ENCODE assay signal across 2 cellular contexts in the genomic region with DNA sequence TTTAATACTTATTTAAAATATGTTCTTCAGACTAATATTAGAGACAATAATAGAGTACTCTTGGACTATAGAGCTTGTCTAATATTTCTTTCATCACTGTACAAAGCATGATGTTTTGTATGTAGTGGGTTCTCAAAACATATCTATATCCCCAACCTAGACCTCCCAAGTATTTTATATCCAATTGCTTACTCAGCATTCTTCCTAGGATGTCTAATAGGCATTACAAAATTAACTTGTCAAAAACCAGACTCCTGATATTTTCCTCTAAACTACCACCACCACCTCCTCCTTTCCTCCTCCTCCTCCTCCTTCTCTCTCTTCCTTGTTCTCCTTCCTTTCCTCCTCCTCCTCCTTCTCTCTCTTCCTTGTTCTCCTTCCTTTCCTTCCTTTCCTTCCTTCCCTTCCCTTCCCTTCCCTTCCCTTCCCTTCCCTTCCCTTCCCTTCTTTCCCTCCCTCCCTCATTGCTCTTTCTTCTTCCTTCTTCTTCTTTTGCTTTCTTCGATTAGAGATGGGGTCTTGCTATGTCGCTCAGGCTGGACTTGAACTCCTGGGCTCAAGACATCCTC.
TF ChIP-seq lines count a peak whose summit lies in the region.

No MANE protein-coding gene starts in this region.

TF ChIP-seq in IMR-90, 13 proteins besides CTCF, POLR2A, EP300 and RAD21:
- TF ChIP-seq MAFK (IDR thresholded peaks at IDR 0.05; ENCODE audit: low read depth, low read length) = peak; percentile 96
- no peak for TF ChIP-seq RFX5 (IDR thresholded peaks at IDR 0.05; ENCODE audit: low read depth, low read length)
TF ChIP-seq in IMR-90: peak in this region for 1.

TF ChIP-seq in K562, 482 proteins besides CTCF, POLR2A, EP300 and RAD21:
- TF ChIP-seq ELF4 (CRISPR knock-in tag; IDR thresholded peaks at IDR 0.05) (0 out of 2 replicates have a peak, but pooled peaks have one; percentile 18), MAFF (IDR thresholded peaks at IDR 0.05; ENCODE audit: low read length) (peak; percentile 86), RUNX1 (IDR thresholded peaks at IDR 0.05; ENCODE audit: low read depth) (no peak), PPARD (CRISPR knock-in tag; IDR thresholded peaks at IDR 0.05) (no peak), FOXJ3 (CRISPR knock-in tag; IDR thresholded peaks at IDR 0.05) (no peak), CHCHD3 (CRISPR knock-in tag; IDR thresholded peaks at IDR 0.05) (no peak), RBM34 (IDR thresholded peaks at IDR 0.05; ENCODE audit: borderline replicate concordance, insufficient read depth, low read length) (no peak), SMARCE1 (IDR thresholded peaks at IDR 0.05) (no peak), ZSCAN29 (IDR thresholded peaks at IDR 0.05) (no peak), NBN (IDR thresholded peaks at IDR 0.05; ENCODE audit: low read depth) (no peak), ZNF316 (IDR thresholded peaks at IDR 0.05) (peak; percentile 96), ZNF146 (CRISPR knock-in tag; IDR thresholded peaks at IDR 0.05; ENCODE audit: unreplicated experiment) (no peak), HMGN3 (IDR thresholded peaks at IDR 0.05; ENCODE audit: borderline replicate concordance, extremely low read depth, insufficient read length, low read depth, low read length) (no peak), MAFK (IDR thresholded peaks at IDR 0.05; ENCODE audit: low read length) (peak; percentile 92), MAFG (tag; conservative IDR thresholded peaks at IDR 0.05) (peak; percentile 92), SMARCA5 (IDR thresholded peaks at IDR 0.05) (no peak), SRF (CRISPR knock-in tag; IDR thresholded peaks at IDR 0.05) (no peak), HDAC1 (IDR thresholded peaks at IDR 0.05) (0 out of 4 replicates have a peak, but pooled peaks of 1 of the 2 experiments have one; percentile 14), C11orf30 (IDR thresholded peaks at IDR 0.05; ENCODE audit: low read depth) (peak; percentile 93), OTX1 (CRISPR knock-in tag; IDR thresholded peaks at IDR 0.05) (0 out of 2 replicates have a peak, but pooled peaks have one; percentile 34), ETS2 (tag; IDR thresholded peaks at IDR 0.05; ENCODE audit: borderline replicate concordance, poor library complexity, severe bottlenecking) (no peak), ARHGAP35 (IDR thresholded peaks at IDR 0.05; ENCODE audit: partially characterized antibody) (peak; percentile 18), HDAC6 (IDR thresholded peaks at IDR 0.05; ENCODE audit: low read depth, low read length) (no peak), RBM17 (IDR thresholded peaks at IDR 0.05; ENCODE audit: borderline replicate concordance, low read depth, low read length) (no peak), DMBX1 (CRISPR knock-in tag; IDR thresholded peaks at IDR 0.05; ENCODE audit: borderline replicate concordance) (no peak), ZNF696 (CRISPR knock-in tag; conservative IDR thresholded peaks at IDR 0.05) (no peak), TCF7 (IDR thresholded peaks at IDR 0.05; ENCODE audit: borderline replicate concordance) (no peak), SMAD1 (IDR thresholded peaks at IDR 0.05; ENCODE audit: low read depth, low read length, partially characterized antibody) (no peak), SAFB2 (IDR thresholded peaks at IDR 0.05; ENCODE audit: borderline replicate concordance, low read depth, low read length, severe bottlenecking) (no peak), ZNF431 (CRISPR knock-in tag; IDR thresholded peaks at IDR 0.05) (no peak), ZNF212 (CRISPR knock-in tag; IDR thresholded peaks at IDR 0.05) (no peak), TFAM (CRISPR knock-in tag; conservative IDR thresholded peaks at IDR 0.05) (no peak), ZNF347 (CRISPR knock-in tag; IDR thresholded peaks at IDR 0.05; ENCODE audit: low read depth) (no peak)
- TF ChIP-seq, protein P1, sequence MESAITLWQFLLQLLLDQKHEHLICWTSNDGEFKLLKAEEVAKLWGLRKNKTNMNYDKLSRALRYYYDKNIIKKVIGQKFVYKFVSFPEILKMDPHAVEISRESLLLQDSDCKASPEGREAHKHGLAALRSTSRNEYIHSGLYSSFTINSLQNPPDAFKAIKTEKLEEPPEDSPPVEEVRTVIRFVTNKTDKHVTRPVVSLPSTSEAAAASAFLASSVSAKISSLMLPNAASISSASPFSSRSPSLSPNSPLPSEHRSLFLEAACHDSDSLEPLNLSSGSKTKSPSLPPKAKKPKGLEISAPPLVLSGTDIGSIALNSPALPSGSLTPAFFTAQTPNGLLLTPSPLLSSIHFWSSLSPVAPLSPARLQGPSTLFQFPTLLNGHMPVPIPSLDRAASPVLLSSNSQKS (CRISPR knock-in tag; IDR thresholded peaks at IDR 0.05) = no peak
- TF ChIP-seq, protein P2, sequence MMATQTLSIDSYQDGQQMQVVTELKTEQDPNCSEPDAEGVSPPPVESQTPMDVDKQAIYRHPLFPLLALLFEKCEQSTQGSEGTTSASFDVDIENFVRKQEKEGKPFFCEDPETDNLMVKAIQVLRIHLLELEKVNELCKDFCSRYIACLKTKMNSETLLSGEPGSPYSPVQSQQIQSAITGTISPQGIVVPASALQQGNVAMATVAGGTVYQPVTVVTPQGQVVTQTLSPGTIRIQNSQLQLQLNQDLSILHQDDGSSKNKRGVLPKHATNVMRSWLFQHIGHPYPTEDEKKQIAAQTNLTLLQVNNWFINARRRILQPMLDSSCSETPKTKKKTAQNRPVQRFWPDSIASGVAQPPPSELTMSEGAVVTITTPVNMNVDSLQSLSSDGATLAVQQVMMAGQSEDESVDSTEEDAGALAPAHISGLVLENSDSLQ (IDR thresholded peaks at IDR 0.05) = no peak
- TF ChIP-seq, protein P3, sequence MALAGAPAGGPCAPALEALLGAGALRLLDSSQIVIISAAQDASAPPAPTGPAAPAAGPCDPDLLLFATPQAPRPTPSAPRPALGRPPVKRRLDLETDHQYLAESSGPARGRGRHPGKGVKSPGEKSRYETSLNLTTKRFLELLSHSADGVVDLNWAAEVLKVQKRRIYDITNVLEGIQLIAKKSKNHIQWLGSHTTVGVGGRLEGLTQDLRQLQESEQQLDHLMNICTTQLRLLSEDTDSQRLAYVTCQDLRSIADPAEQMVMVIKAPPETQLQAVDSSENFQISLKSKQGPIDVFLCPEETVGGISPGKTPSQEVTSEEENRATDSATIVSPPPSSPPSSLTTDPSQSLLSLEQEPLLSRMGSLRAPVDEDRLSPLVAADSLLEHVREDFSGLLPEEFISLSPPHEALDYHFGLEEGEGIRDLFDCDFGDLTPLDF (CRISPR knock-in tag; IDR thresholded peaks at IDR 0.05) = no peak
- TF ChIP-seq, protein P4, sequence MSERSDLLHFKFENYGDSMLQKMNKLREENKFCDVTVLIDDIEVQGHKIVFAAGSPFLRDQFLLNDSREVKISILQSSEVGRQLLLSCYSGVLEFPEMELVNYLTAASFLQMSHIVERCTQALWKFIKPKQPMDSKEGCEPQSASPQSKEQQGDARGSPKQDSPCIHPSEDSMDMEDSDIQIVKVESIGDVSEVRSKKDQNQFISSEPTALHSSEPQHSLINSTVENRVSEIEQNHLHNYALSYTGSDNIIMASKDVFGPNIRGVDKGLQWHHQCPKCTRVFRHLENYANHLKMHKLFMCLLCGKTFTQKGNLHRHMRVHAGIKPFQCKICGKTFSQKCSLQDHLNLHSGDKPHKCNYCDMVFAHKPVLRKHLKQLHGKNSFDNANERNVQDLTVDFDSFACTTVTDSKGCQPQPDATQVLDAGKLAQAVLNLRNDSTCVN (CRISPR knock-in tag; IDR thresholded peaks at IDR 0.05) = 0 out of 2 replicates have a peak, but pooled peaks have one; percentile 56
- TF ChIP-seq, protein P5, sequence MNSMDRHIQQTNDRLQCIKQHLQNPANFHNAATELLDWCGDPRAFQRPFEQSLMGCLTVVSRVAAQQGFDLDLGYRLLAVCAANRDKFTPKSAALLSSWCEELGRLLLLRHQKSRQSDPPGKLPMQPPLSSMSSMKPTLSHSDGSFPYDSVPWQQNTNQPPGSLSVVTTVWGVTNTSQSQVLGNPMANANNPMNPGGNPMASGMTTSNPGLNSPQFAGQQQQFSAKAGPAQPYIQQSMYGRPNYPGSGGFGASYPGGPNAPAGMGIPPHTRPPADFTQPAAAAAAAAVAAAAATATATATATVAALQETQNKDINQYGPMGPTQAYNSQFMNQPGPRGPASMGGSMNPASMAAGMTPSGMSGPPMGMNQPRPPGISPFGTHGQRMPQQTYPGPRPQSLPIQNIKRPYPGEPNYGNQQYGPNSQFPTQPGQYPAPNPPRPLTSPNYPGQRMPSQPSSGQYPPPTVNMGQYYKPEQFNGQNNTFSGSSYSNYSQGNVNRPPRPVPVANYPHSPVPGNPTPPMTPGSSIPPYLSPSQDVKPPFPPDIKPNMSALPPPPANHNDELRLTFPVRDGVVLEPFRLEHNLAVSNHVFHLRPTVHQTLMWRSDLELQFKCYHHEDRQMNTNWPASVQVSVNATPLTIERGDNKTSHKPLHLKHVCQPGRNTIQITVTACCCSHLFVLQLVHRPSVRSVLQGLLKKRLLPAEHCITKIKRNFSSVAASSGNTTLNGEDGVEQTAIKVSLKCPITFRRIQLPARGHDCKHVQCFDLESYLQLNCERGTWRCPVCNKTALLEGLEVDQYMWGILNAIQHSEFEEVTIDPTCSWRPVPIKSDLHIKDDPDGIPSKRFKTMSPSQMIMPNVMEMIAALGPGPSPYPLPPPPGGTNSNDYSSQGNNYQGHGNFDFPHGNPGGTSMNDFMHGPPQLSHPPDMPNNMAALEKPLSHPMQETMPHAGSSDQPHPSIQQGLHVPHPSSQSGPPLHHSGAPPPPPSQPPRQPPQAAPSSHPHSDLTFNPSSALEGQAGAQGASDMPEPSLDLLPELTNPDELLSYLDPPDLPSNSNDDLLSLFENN (IDR thresholded peaks at IDR 0.05; ENCODE audit: low read depth in 2 of 2, low read length in 2 of 2) = no peak
- TF ChIP-seq, protein P6, sequence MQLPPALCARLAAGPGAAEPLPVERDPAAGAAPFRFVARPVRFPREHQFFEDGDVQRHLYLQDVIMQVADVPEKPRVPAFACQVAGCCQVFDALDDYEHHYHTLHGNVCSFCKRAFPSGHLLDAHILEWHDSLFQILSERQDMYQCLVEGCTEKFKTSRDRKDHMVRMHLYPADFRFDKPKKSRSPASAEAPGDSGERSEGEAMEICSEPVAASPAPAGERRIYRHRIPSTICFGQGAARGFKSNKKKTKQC (CRISPR knock-in tag; IDR thresholded peaks at IDR 0.05) = no peak
- TF ChIP-seq, protein P7, sequence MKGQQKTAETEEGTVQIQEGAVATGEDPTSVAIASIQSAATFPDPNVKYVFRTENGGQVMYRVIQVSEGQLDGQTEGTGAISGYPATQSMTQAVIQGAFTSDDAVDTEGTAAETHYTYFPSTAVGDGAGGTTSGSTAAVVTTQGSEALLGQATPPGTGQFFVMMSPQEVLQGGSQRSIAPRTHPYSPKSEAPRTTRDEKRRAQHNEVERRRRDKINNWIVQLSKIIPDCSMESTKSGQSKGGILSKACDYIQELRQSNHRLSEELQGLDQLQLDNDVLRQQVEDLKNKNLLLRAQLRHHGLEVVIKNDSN (CRISPR knock-in tag; IDR thresholded peaks at IDR 0.05) = no peak
- TF ChIP-seq, protein P8, sequence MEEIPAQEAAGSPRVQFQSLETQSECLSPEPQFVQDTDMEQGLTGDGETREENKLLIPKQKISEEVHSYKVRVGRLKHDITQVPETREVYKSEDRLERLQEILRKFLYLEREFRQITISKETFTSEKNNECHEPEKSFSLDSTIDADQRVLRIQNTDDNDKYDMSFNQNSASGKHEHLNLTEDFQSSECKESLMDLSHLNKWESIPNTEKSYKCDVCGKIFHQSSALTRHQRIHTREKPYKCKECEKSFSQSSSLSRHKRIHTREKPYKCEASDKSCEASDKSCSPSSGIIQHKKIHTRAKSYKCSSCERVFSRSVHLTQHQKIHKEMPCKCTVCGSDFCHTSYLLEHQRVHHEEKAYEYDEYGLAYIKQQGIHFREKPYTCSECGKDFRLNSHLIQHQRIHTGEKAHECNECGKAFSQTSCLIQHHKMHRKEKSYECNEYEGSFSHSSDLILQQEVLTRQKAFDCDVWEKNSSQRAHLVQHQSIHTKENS (CRISPR knock-in tag; IDR thresholded peaks at IDR 0.05) = no peak
- TF ChIP-seq, protein P9, sequence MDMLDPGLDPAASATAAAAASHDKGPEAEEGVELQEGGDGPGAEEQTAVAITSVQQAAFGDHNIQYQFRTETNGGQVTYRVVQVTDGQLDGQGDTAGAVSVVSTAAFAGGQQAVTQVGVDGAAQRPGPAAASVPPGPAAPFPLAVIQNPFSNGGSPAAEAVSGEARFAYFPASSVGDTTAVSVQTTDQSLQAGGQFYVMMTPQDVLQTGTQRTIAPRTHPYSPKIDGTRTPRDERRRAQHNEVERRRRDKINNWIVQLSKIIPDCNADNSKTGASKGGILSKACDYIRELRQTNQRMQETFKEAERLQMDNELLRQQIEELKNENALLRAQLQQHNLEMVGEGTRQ (CRISPR knock-in tag; IDR thresholded peaks at IDR 0.05) = no peak
- TF ChIP-seq, protein P10, sequence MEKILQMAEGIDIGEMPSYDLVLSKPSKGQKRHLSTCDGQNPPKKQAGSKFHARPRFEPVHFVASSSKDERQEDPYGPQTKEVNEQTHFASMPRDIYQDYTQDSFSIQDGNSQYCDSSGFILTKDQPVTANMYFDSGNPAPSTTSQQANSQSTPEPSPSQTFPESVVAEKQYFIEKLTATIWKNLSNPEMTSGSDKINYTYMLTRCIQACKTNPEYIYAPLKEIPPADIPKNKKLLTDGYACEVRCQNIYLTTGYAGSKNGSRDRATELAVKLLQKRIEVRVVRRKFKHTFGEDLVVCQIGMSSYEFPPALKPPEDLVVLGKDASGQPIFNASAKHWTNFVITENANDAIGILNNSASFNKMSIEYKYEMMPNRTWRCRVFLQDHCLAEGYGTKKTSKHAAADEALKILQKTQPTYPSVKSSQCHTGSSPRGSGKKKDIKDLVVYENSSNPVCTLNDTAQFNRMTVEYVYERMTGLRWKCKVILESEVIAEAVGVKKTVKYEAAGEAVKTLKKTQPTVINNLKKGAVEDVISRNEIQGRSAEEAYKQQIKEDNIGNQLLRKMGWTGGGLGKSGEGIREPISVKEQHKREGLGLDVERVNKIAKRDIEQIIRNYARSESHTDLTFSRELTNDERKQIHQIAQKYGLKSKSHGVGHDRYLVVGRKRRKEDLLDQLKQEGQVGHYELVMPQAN (IDR thresholded peaks at IDR 0.05; ENCODE audit: borderline replicate concordance) = no peak
- TF ChIP-seq, protein P11, sequence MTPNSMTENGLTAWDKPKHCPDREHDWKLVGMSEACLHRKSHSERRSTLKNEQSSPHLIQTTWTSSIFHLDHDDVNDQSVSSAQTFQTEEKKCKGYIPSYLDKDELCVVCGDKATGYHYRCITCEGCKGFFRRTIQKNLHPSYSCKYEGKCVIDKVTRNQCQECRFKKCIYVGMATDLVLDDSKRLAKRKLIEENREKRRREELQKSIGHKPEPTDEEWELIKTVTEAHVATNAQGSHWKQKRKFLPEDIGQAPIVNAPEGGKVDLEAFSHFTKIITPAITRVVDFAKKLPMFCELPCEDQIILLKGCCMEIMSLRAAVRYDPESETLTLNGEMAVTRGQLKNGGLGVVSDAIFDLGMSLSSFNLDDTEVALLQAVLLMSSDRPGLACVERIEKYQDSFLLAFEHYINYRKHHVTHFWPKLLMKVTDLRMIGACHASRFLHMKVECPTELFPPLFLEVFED (CRISPR knock-in tag; conservative IDR thresholded peaks at IDR 0.05) = 0 out of 2 replicates have a peak, but pooled peaks have one; percentile 29
TF ChIP-seq in K562: peak in this region for 11.
